ENCODE assay signal across 1 cellular context in the genomic region with DNA sequence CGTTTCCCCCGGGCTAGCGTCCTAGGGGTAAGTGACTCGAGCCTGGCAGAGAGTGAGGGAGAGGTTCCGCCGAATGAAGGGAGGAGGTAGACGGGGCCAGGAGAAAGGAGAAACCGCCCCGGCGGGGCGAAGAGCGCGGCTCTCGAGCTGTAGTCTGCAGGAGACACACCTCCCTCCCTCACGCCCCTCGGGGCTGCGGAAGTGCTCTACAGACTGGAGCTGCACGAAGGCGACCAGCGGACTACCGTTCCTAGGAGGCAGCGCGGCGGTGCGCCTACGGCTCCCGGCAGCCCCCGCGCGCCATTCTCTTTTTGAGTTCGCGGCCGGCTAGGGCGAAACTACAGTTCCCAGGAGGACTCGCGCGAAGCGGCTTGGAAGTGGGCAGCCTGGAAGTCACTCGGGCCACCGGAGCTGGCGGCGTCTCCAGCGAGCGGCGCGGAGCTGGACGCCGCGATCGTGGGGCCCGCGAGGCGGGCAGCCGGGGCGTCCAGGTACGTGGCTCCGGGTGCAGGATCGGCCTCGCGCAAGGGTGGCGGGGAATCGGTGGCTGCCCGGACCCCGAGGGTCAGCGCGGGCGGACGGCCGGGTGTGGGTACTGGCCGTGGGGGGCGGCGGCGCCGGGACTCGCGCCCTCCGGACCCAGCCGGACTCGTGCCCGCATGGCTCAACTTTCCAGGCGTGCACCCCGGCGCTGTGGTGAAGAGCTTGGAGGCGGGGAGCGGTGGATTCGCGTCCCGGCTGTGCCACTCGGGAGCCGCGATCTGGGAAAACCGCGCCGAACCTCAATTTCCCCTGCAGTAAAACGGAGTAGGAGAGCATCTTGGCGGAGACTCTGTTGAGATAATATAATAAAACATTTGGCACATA.
A peak's percentile ranks its signal among the peaks of the same experiment; 100 is the strongest.
TF ChIP-seq lines count a peak whose summit lies in the region.

A gene with protein sequence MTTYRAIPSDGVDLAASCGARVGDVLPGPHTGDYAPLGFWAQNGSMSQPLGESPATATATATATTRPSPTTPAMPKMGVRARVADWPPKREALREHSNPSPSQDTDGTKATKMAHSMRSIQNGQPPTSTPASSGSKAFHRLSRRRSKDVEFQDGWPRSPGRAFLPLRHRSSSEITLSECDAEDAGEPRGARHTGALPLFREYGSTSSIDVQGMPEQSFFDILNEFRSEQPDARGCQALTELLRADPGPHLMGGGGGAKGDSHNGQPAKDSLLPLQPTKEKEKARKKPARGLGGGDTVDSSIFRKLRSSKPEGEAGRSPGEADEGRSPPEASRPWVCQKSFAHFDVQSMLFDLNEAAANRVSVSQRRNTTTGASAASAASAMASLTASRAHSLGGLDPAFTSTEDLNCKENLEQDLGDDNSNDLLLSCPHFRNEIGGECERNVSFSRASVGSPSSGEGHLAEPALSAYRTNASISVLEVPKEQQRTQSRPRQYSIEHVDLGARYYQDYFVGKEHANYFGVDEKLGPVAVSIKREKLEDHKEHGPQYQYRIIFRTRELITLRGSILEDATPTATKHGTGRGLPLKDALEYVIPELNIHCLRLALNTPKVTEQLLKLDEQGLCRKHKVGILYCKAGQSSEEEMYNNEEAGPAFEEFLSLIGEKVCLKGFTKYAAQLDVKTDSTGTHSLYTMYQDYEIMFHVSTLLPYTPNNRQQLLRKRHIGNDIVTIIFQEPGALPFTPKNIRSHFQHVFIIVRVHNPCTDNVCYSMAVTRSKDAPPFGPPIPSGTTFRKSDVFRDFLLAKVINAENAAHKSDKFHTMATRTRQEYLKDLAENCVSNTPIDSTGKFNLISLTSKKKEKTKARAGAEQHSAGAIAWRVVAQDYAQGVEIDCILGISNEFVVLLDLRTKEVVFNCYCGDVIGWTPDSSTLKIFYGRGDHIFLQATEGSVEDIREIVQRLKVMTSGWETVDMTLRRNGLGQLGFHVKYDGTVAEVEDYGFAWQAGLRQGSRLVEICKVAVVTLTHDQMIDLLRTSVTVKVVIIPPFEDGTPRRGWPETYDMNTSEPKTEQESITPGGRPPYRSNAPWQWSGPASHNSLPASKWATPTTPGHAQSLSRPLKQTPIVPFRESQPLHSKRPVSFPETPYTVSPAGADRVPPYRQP (N-terminal part only) (plus strand): TSS at position 341 of the 867 bp plus-strand sequence. CDS start 174,358 bp downstream, outside the sequence.

TF ChIP-seq in K562, 482 proteins besides CTCF, POLR2A, EP300 and RAD21 (continued from another document):
- TF ChIP-seq, protein P1, sequence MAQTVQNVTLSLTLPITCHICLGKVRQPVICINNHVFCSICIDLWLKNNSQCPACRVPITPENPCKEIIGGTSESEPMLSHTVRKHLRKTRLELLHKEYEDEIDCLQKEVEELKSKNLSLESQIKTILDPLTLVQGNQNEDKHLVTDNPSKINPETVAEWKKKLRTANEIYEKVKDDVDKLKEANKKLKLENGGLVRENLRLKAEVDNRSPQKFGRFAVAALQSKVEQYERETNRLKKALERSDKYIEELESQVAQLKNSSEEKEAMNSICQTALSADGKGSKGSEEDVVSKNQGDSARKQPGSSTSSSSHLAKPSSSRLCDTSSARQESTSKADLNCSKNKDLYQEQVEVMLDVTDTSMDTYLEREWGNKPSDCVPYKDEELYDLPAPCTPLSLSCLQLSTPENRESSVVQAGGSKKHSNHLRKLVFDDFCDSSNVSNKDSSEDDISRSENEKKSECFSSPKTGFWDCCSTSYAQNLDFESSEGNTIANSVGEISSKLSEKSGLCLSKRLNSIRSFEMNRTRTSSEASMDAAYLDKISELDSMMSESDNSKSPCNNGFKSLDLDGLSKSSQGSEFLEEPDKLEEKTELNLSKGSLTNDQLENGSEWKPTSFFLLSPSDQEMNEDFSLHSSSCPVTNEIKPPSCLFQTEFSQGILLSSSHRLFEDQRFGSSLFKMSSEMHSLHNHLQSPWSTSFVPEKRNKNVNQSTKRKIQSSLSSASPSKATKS (CRISPR knock-in tag; IDR thresholded peaks at IDR 0.05), result no peak
- TF ChIP-seq ZNF239 (CRISPR knock-in tag; IDR thresholded peaks at IDR 0.05), result no peak
- TF ChIP-seq, protein P2, sequence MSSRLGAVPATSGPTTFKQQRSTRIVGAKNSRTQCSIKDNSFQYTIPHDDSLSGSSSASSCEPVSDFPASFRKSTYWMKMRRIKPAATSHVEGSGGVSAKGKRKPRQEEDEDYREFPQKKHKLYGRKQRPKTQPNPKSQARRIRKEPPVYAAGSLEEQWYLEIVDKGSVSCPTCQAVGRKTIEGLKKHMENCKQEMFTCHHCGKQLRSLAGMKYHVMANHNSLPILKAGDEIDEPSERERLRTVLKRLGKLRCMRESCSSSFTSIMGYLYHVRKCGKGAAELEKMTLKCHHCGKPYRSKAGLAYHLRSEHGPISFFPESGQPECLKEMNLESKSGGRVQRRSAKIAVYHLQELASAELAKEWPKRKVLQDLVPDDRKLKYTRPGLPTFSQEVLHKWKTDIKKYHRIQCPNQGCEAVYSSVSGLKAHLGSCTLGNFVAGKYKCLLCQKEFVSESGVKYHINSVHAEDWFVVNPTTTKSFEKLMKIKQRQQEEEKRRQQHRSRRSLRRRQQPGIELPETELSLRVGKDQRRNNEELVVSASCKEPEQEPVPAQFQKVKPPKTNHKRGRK (tag; IDR thresholded peaks at IDR 0.05), result no peak
- TF ChIP-seq ZNF551 (CRISPR knock-in tag; IDR thresholded peaks at IDR 0.05), result no peak
- TF ChIP-seq, protein P3, sequence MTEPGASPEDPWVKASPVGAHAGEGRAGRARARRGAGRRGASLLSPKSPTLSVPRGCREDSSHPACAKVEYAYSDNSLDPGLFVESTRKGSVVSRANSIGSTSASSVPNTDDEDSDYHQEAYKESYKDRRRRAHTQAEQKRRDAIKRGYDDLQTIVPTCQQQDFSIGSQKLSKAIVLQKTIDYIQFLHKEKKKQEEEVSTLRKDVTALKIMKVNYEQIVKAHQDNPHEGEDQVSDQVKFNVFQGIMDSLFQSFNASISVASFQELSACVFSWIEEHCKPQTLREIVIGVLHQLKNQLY (CRISPR knock-in tag; conservative IDR thresholded peaks at IDR 0.05), result no peak
- peak; percentile 65 for TF ChIP-seq HNRNPLL (IDR thresholded peaks at IDR 0.05; ENCODE audit: low read depth, low read length, poor library complexity, severe bottlenecking)
- TF ChIP-seq KAT2B (IDR thresholded peaks at IDR 0.05; ENCODE audit: low read depth, low read length), result no peak
- TF ChIP-seq PTRF (tag; IDR thresholded peaks at IDR 0.05), result no peak
- TF ChIP-seq, protein P4, sequence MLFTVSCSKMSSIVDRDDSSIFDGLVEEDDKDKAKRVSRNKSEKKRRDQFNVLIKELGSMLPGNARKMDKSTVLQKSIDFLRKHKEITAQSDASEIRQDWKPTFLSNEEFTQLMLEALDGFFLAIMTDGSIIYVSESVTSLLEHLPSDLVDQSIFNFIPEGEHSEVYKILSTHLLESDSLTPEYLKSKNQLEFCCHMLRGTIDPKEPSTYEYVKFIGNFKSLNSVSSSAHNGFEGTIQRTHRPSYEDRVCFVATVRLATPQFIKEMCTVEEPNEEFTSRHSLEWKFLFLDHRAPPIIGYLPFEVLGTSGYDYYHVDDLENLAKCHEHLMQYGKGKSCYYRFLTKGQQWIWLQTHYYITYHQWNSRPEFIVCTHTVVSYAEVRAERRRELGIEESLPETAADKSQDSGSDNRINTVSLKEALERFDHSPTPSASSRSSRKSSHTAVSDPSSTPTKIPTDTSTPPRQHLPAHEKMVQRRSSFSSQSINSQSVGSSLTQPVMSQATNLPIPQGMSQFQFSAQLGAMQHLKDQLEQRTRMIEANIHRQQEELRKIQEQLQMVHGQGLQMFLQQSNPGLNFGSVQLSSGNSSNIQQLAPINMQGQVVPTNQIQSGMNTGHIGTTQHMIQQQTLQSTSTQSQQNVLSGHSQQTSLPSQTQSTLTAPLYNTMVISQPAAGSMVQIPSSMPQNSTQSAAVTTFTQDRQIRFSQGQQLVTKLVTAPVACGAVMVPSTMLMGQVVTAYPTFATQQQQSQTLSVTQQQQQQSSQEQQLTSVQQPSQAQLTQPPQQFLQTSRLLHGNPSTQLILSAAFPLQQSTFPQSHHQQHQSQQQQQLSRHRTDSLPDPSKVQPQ (CRISPR knock-in tag; IDR thresholded peaks at IDR 0.05; ENCODE audit: borderline replicate concordance), result no peak
- no peak for TF ChIP-seq PPARD (CRISPR knock-in tag; IDR thresholded peaks at IDR 0.05)
- TF ChIP-seq ZNF699 (CRISPR knock-in tag; IDR thresholded peaks at IDR 0.05; ENCODE audit: insufficient replicate concordance), result no peak
- TF ChIP-seq, protein P5, sequence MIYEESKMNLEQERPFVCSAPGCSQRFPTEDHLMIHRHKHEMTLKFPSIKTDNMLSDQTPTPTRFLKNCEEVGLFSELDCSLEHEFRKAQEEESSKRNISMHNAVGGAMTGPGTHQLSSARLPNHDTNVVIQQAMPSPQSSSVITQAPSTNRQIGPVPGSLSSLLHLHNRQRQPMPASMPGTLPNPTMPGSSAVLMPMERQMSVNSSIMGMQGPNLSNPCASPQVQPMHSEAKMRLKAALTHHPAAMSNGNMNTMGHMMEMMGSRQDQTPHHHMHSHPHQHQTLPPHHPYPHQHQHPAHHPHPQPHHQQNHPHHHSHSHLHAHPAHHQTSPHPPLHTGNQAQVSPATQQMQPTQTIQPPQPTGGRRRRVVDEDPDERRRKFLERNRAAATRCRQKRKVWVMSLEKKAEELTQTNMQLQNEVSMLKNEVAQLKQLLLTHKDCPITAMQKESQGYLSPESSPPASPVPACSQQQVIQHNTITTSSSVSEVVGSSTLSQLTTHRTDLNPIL (CRISPR knock-in tag; IDR thresholded peaks at IDR 0.05), result no peak
- no peak for TF ChIP-seq XRCC4 (IDR thresholded peaks at IDR 0.05; ENCODE audit: extremely low read depth, insufficient read depth, insufficient read length)
- TF ChIP-seq, protein P6, sequence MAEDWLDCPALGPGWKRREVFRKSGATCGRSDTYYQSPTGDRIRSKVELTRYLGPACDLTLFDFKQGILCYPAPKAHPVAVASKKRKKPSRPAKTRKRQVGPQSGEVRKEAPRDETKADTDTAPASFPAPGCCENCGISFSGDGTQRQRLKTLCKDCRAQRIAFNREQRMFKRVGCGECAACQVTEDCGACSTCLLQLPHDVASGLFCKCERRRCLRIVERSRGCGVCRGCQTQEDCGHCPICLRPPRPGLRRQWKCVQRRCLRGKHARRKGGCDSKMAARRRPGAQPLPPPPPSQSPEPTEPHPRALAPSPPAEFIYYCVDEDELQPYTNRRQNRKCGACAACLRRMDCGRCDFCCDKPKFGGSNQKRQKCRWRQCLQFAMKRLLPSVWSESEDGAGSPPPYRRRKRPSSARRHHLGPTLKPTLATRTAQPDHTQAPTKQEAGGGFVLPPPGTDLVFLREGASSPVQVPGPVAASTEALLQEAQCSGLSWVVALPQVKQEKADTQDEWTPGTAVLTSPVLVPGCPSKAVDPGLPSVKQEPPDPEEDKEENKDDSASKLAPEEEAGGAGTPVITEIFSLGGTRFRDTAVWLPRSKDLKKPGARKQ (CRISPR knock-in tag; IDR thresholded peaks at IDR 0.05), result no peak
- TF ChIP-seq PCBP2 (IDR thresholded peaks at IDR 0.05; ENCODE audit: low read depth, low read length, poor library complexity, severe bottlenecking), result no peak
- peak; percentile 80 for TF ChIP-seq RBFOX2 (IDR thresholded peaks at IDR 0.05; ENCODE audit: low read depth, low read length)
- no peak for TF ChIP-seq PCBP1 (IDR thresholded peaks at IDR 0.05; ENCODE audit: low read depth, low read length, poor library complexity, severe bottlenecking)
- TF ChIP-seq ZSCAN29 (IDR thresholded peaks at IDR 0.05), result no peak
- no peak for TF ChIP-seq POLR3A (IDR thresholded peaks at IDR 0.05; ENCODE audit: borderline replicate concordance, extremely low read depth, insufficient read depth, insufficient read length)
- TF ChIP-seq BACH1 (tag; IDR thresholded peaks at IDR 0.05), result no peak
- no peak for TF ChIP-seq MTA2 (IDR thresholded peaks at IDR 0.05; ENCODE audit: low read depth)
- no peak for TF ChIP-seq MIER1 (IDR thresholded peaks at IDR 0.05; ENCODE audit: low read depth)
- TF ChIP-seq, protein P7, sequence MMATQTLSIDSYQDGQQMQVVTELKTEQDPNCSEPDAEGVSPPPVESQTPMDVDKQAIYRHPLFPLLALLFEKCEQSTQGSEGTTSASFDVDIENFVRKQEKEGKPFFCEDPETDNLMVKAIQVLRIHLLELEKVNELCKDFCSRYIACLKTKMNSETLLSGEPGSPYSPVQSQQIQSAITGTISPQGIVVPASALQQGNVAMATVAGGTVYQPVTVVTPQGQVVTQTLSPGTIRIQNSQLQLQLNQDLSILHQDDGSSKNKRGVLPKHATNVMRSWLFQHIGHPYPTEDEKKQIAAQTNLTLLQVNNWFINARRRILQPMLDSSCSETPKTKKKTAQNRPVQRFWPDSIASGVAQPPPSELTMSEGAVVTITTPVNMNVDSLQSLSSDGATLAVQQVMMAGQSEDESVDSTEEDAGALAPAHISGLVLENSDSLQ (IDR thresholded peaks at IDR 0.05), result no peak
- TF ChIP-seq ZNF347 (CRISPR knock-in tag; IDR thresholded peaks at IDR 0.05; ENCODE audit: low read depth), result no peak
- TF ChIP-seq, protein P8, sequence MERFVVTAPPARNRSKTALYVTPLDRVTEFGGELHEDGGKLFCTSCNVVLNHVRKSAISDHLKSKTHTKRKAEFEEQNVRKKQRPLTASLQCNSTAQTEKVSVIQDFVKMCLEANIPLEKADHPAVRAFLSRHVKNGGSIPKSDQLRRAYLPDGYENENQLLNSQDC (CRISPR knock-in tag; IDR thresholded peaks at IDR 0.05), result no peak
- no peak for TF ChIP-seq BRD4 (IDR thresholded peaks at IDR 0.05)
- TF ChIP-seq ZNF57 (CRISPR knock-in tag; IDR thresholded peaks at IDR 0.05), result no peak
- TF ChIP-seq ZBTB1 (CRISPR knock-in tag; IDR thresholded peaks at IDR 0.05; ENCODE audit: borderline replicate concordance, low read depth), result no peak
- TF ChIP-seq SAFB2 (IDR thresholded peaks at IDR 0.05; ENCODE audit: borderline replicate concordance, low read depth, low read length, severe bottlenecking), result no peak
- no peak for TF ChIP-seq DACH1 (IDR thresholded peaks at IDR 0.05; ENCODE audit: partially characterized antibody)
- TF ChIP-seq, protein P9, sequence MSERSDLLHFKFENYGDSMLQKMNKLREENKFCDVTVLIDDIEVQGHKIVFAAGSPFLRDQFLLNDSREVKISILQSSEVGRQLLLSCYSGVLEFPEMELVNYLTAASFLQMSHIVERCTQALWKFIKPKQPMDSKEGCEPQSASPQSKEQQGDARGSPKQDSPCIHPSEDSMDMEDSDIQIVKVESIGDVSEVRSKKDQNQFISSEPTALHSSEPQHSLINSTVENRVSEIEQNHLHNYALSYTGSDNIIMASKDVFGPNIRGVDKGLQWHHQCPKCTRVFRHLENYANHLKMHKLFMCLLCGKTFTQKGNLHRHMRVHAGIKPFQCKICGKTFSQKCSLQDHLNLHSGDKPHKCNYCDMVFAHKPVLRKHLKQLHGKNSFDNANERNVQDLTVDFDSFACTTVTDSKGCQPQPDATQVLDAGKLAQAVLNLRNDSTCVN (CRISPR knock-in tag; IDR thresholded peaks at IDR 0.05), result no peak
- TF ChIP-seq DMBX1 (CRISPR knock-in tag; IDR thresholded peaks at IDR 0.05; ENCODE audit: borderline replicate concordance), result no peak; the same call in 1 of the 2 replicates
- TF ChIP-seq MED1 (CRISPR knock-in tag; IDR thresholded peaks at IDR 0.05; ENCODE audit: borderline replicate concordance), result no peak
- TF ChIP-seq, protein P10, sequence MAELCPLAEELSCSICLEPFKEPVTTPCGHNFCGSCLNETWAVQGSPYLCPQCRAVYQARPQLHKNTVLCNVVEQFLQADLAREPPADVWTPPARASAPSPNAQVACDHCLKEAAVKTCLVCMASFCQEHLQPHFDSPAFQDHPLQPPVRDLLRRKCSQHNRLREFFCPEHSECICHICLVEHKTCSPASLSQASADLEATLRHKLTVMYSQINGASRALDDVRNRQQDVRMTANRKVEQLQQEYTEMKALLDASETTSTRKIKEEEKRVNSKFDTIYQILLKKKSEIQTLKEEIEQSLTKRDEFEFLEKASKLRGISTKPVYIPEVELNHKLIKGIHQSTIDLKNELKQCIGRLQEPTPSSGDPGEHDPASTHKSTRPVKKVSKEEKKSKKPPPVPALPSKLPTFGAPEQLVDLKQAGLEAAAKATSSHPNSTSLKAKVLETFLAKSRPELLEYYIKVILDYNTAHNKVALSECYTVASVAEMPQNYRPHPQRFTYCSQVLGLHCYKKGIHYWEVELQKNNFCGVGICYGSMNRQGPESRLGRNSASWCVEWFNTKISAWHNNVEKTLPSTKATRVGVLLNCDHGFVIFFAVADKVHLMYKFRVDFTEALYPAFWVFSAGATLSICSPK (IDR thresholded peaks at IDR 0.05; ENCODE audit: borderline replicate concordance), result no peak
- TF ChIP-seq ZNF644 (tag; IDR thresholded peaks at IDR 0.05; ENCODE audit: low read depth), result peak; percentile 64; the same call in 1 of the 2 replicates
